In genomic region chr4:56104188-56104587, GRCh38 we compare ENCODE assay signal across 21 cellular contexts.
DNase-seq lines count a peak whose midpoint lies in the region; ATAC-seq, FAIRE-seq and TF ChIP-seq lines count a peak whose summit lies in the region.
"Had no signal": no experiment of that assay in that cellular context is flagged by ENCODE, and none has a peak within 500 bp of the region (broad histone marks: within the 10 kb centered on the region; RNA-seq: fewer than 3 reads in every experiment).

No MANE protein-coding gene starts in this region.

- H2AFZ ChIP-seq in HepG2 (ENCODE audit: low read length) (no peak overlapping the region), PC-9 (no peak overlapping the region)

- TF ChIP-seq CTCF in HepG2 (CRISPR knock-in tag; IDR thresholded peaks at IDR 0.05) (no peak), right lobe of liver (IDR thresholded peaks at IDR 0.05) (no peak), nephron progenitor cell (IDR thresholded peaks at IDR 0.05) (no peak), osteocyte (IDR thresholded peaks at IDR 0.05) (no peak), PC-9 (conservative IDR thresholded peaks at IDR 0.05) (no peak)

- 2% methylated on average over 3 of the region's 3 CpGs for WGBS in HepG2 (ENCODE audit: low lambda C conversion rate)
- WGBS in right lobe of liver (ENCODE audit: insufficient coverage, low coverage, low lambda C conversion rate, missing lambda C conversion rate): 40% methylated on average over 2 of the region's 3 CpGs

- no peaks in the 10 kb centered on the region for H3F3A ChIP-seq in PC-9 (ENCODE audit: insufficient read depth, low read depth)

- ATAC-seq in HepG2: peak; percentile 97
- no peak for ATAC-seq in right lobe of liver
- ATAC-seq: A549; CD8-positive, alpha-beta T cell had no signal

- DNase-seq in HepG2 (ENCODE audit: low spot score): peak; percentile 70
- no peak for DNase-seq in right lobe of liver
- no peak for DNase-seq in nephron progenitor cell
- DNase-seq in osteocyte (ENCODE audit: extremely low spot score, unreplicated experiment): no peak
- DNase-seq in PC-9: no peak
- DNase-seq: AML-193; Caco-2; Calu3; CD4-positive, alpha-beta T cell; CD8-positive, alpha-beta T cell; DMS79 treated with DMSO at 0.1 percent for 48 hours; GF-D8 had no signal

- in situ Hi-C loops in HepG2 (cut with HindIII; ENCODE audit: extremely low pct_ligation_motif_present, low pct_unique_long_range_greater_than_20kb): no loop called here

- H3K79me2 ChIP-seq in HepG2 (ENCODE audit: insufficient read depth, low read length) (no peaks in the 10 kb centered on the region), PC-9 (ENCODE audit: low read depth) (no peaks in the 10 kb centered on the region)

- peaks cover 75% of the 10 kb centered on the region for H3K4me1 Mint-ChIP-seq in nephron progenitor cell
- H3K4me1 Mint-ChIP-seq in osteocyte (ENCODE audit: unreplicated experiment): peaks cover 10% of the 10 kb centered on the region
- H3K4me1 Mint-ChIP-seq: B cell had no signal

- H3K9me2 ChIP-seq in PC-9 (ENCODE audit: insufficient read depth): no peaks in the 10 kb centered on the region

- CTCF ChIA-PET in HepG2 (lab: Yijun Ruan, JAX; ENCODE audit: low intra/inter-chr PET ratio, low total read pairs): no interaction called here
- CTCF ChIA-PET in PC-9 (lab: Charles Lee): no interaction called here

- peak overlapping the region; percentile 38 for H3K4me2 ChIP-seq in HepG2 (ENCODE audit: low read depth, low read length)
- H3K4me2 ChIP-seq in PC-9: no peak overlapping the region
- H3K4me2 ChIP-seq: A549; BLaER1 treated with 17β-estradiol and CSF1 and Interleukin-3, amounts not matched to agents 10 nM and 100 nM had no signal

- H3K4me3 Mint-ChIP-seq in nephron progenitor cell (peak overlapping the region; percentile 49), osteocyte (ENCODE audit: unreplicated experiment) (no peak overlapping the region)
- H3K4me3 Mint-ChIP-seq: B cell; CD4-positive, alpha-beta T cell; CD8-positive, alpha-beta T cell had no signal

- TF ChIP-seq EP300 in HepG2 (IDR thresholded peaks at IDR 0.05; ENCODE audit: low read depth in 2 of 2, low read length in 2 of 2): peak in 1 of 2 experiments; percentile 60; a peak in 1 of 4 replicates
- no peak for TF ChIP-seq EP300 in HepG2 (CRISPR knock-in tag; IDR thresholded peaks at IDR 0.05; ENCODE audit: borderline replicate concordance)

- H3K4me1 ChIP-seq in HepG2 (ENCODE audit: insufficient read depth, low read length) (peaks cover 52% of the 10 kb centered on the region), right lobe of liver (no peaks in the 10 kb centered on the region), PC-9 (replicated peaks; ENCODE audit: insufficient read depth) (no peaks in the 10 kb centered on the region)
- H3K4me1 ChIP-seq: A549 had no signal

- H3K9ac ChIP-seq in HepG2 (ENCODE audit: insufficient read depth, low read depth, low read length): 0 out of 2 replicates have a peak overlapping the region, but pooled peaks have one; percentile 24
- H3K9ac ChIP-seq: BLaER1 treated with 17β-estradiol and CSF1 and Interleukin-3, amounts not matched to agents 10 nM and 100 nM had no signal

- H3K4me3 ChIP-seq in HepG2 (replicated peaks in 1 of 3; ENCODE audit: insufficient read depth in 1 of 3, low read depth in 2 of 3, low read length in 3 of 3) (no peak overlapping the region), right lobe of liver (no peak overlapping the region), PC-9 (no peak overlapping the region)
- H3K4me3 ChIP-seq: A549; BLaER1 treated with 17β-estradiol and CSF1 and Interleukin-3, amounts not matched to agents 10 nM and 100 nM had no signal

- H3K9me3 ChIP-seq in HepG2 (ENCODE audit: low read length) (no peaks in the 10 kb centered on the region), right lobe of liver (no peaks in the 10 kb centered on the region), PC-9 (ENCODE audit: insufficient read depth, low read depth) (no peaks in the 10 kb centered on the region)
- H3K9me3 ChIP-seq: A549, Caco-2 had no signal

- H3K27ac Mint-ChIP-seq in nephron progenitor cell: peak overlapping the region; percentile 97
- H3K27ac Mint-ChIP-seq in osteocyte (ENCODE audit: unreplicated experiment): no peak overlapping the region
- H3K27ac Mint-ChIP-seq: B cell; CD4-positive, alpha-beta T cell; CD8-positive, alpha-beta T cell had no signal

- no peaks in the 10 kb centered on the region; a peak in 1 of 5 replicates for H3K27me3 ChIP-seq in HepG2 (ENCODE audit: control insufficient read depth in 1 of 2, insufficient read depth in 2 of 2, low read length in 2 of 2)
- H3K27me3 ChIP-seq in right lobe of liver: no peaks in the 10 kb centered on the region
- no peaks in the 10 kb centered on the region for H3K27me3 ChIP-seq in PC-9 (ENCODE audit: insufficient read depth, low read depth)
- H3K27me3 ChIP-seq: BLaER1 treated with 17β-estradiol and CSF1 and Interleukin-3, amounts not matched to agents 10 nM and 100 nM had no signal

- no peak for TF ChIP-seq RAD21 in HepG2 (CRISPR knock-in tag; IDR thresholded peaks at IDR 0.05)

- intact Hi-C loops in HepG2 (cut with micrococcal nuclease; ENCODE audit: unreplicated experiment): loop anchor here (10.0 kb wide), 1 partner anchor 159 kb away; the partner anchor contains the start of gene CEP135
- intact Hi-C loops in right lobe of liver (cut with DNase I): no loop called here
- intact Hi-C loops in PC-9 (cut with micrococcal nuclease; ENCODE audit: unreplicated experiment): no loop called here

- POLR2A ChIA-PET in HepG2 (lab: Yijun Ruan, JAX) (no interaction called here), PC-9 (lab: Charles Lee; ENCODE audit: unreplicated experiment) (no interaction called here)

- TF ChIP-seq POLR2A in HepG2 (IDR thresholded peaks at IDR 0.05; ENCODE audit: insufficient read depth in 1 of 2, low read depth in 2 of 2, low read length in 2 of 2): no peak
- TF ChIP-seq POLR2A in right lobe of liver (IDR thresholded peaks at IDR 0.05): no peak

- H3K36me3 ChIP-seq in HepG2 (replicated peaks in 1 of 2; ENCODE audit: control insufficient read depth in 1 of 2, insufficient read depth in 2 of 2, low read length in 2 of 2) (no peaks in the 10 kb centered on the region), right lobe of liver (no peaks in the 10 kb centered on the region), PC-9 (ENCODE audit: low read depth) (no peaks in the 10 kb centered on the region)

- H3K36me3 Mint-ChIP-seq in nephron progenitor cell (ENCODE audit: low read depth) (peaks cover 27% of the 10 kb centered on the region), osteocyte (ENCODE audit: unreplicated experiment) (no peaks in the 10 kb centered on the region)
- H3K36me3 Mint-ChIP-seq: CD8-positive, alpha-beta T cell had no signal

- no peaks in the 10 kb centered on the region for H3K27me3 Mint-ChIP-seq in nephron progenitor cell (ENCODE audit: low read depth, poor library complexity)
- peaks cover 2% of the 10 kb centered on the region for H3K27me3 Mint-ChIP-seq in osteocyte (ENCODE audit: unreplicated experiment)
- H3K27me3 Mint-ChIP-seq: B cell; CD4-positive, alpha-beta T cell had no signal

- no peaks in the 10 kb centered on the region for H4K20me1 ChIP-seq in HepG2 (ENCODE audit: insufficient read depth, low read length)
- no peaks in the 10 kb centered on the region for H4K20me1 ChIP-seq in PC-9 (ENCODE audit: insufficient read depth)

- FAIRE-seq in HepG2 (lab: Jason Lieb, UNC): peak; percentile 96
- FAIRE-seq: A549, D721Med, G401.6, GM12891, GM19239 had no signal

- peaks cover 11% of the 10 kb centered on the region for H3K9me3 Mint-ChIP-seq in nephron progenitor cell
- no peaks in the 10 kb centered on the region for H3K9me3 Mint-ChIP-seq in osteocyte (ENCODE audit: unreplicated experiment)
- H3K9me3 Mint-ChIP-seq: CD4-positive, alpha-beta T cell; CD8-positive, alpha-beta T cell had no signal

- H3K27ac ChIP-seq in HepG2 (ENCODE audit: extremely low read length, insufficient read depth, low read length) (peak overlapping the region; percentile 78), right lobe of liver (no peak overlapping the region), PC-9 (no peak overlapping the region)
- H3K27ac ChIP-seq: 22Rv1; A549; BLaER1 treated with 17β-estradiol and CSF1 and Interleukin-3, amounts not matched to agents 10 nM and 100 nM; C4-2B had no signal

- BruUV-seq in HepG2 (replicated peaks; lab: Mats Ljungman, UMichigan) (no TSS peak), PC-9 (replicated peaks; lab: Mats Ljungman, UMichigan) (no TSS peak)

TF ChIP-seq in HepG2, 621 proteins besides CTCF, POLR2A, EP300 and RAD21 (continues in another document):
- TF ChIP-seq BHLHE40 (IDR thresholded peaks at IDR 0.05; ENCODE audit: low read length) (no peak), BRD4 (CRISPR knock-in tag; IDR thresholded peaks at IDR 0.05) (no peak), HMGXB4 (CRISPR knock-in tag; IDR thresholded peaks at IDR 0.05; ENCODE audit: borderline replicate concordance in 1 of 2, low read depth in 1 of 2) (no peak), PITX1 (CRISPR knock-in tag; IDR thresholded peaks at IDR 0.05) (peak; percentile 59; the same call in 1 of the 2 replicates), CERS6 (CRISPR knock-in tag; IDR thresholded peaks at IDR 0.05) (no peak), FOSL1 (CRISPR knock-in tag; IDR thresholded peaks at IDR 0.05; ENCODE audit: borderline replicate concordance) (no peak), ONECUT2 (CRISPR knock-in tag; IDR thresholded peaks at IDR 0.05) (no peak), ZFP36L2 (CRISPR knock-in tag; IDR thresholded peaks at IDR 0.05) (no peak), ZNF382 (CRISPR knock-in tag; IDR thresholded peaks at IDR 0.05; ENCODE audit: borderline replicate concordance) (no peak), ZIK1 (CRISPR knock-in tag; IDR thresholded peaks at IDR 0.05; ENCODE audit: borderline replicate concordance, low read depth) (no peak)
